10 cellular contexts compared by ENCODE assay signal in genomic region chr17:2157081-2157480, GRCh38.
DNase-seq lines count a peak whose midpoint lies in the region; ATAC-seq, FAIRE-seq and TF ChIP-seq lines count a peak whose summit lies in the region.
"Had no signal": no experiment of that assay in that cellular context is flagged by ENCODE, and none has a peak within 500 bp of the region (broad histone marks: within the 10 kb centered on the region; RNA-seq: fewer than 3 reads in every experiment).

No MANE protein-coding gene starts in this region.

- H2BK5ac ChIP-seq in mesenchymal stem cell (ENCODE audit: low read depth, low read length, poor library complexity, severe bottlenecking) = no peak overlapping the region

- peak overlapping the region; percentile 18 to 59 for H2BK12ac ChIP-seq in mesenchymal stem cell (ENCODE audit: low read length in 2 of 2)

- H4K8ac ChIP-seq in mesenchymal stem cell (ENCODE audit: low read length) = peak overlapping the region; percentile 78

- peaks cover 16% of the 10 kb centered on the region for H3K79me1 ChIP-seq in mesenchymal stem cell (replicated peaks; ENCODE audit: low read length, poor library complexity, severe bottlenecking)

- H3K18ac ChIP-seq in mesenchymal stem cell (ENCODE audit: low read depth in 1 of 2, low read length in 2 of 2) = peak overlapping the region; percentile 71 to 85

- H3K27me3 ChIP-seq in bronchial epithelial cell (ENCODE audit: control insufficient read depth, insufficient read depth, low read length) (no peaks in the 10 kb centered on the region), mesenchymal stem cell (ENCODE audit: control insufficient read depth in 1 of 2, insufficient read depth in 1 of 2, low read length in 2 of 2) (no peaks in the 10 kb centered on the region), SJCRH30 (no peaks in the 10 kb centered on the region)

- TF ChIP-seq CTCF in bronchial epithelial cell (IDR thresholded peaks at IDR 0.05; ENCODE audit: insufficient read depth, low read length, severe bottlenecking) (no peak), endothelial cell (IDR thresholded peaks at IDR 0.05; ENCODE audit: unreplicated experiment) (no peak)

- no peak overlapping the region for H2BK15ac ChIP-seq in mesenchymal stem cell (ENCODE audit: low read depth, poor library complexity, severe bottlenecking)

- DNase-seq in stimulated activated naive CD8-positive, alpha-beta T cell treated with anti-CD3 and anti-CD28 coated beads, Interleukin-15, Interleukin-2, amounts not matched to agents 100 U/mL and 50 U/mL, for 24 hours = no peak
- DNase-seq in stimulated activated naive CD8-positive, alpha-beta T cell treated with anti-CD3 and anti-CD28 coated beads, Interleukin-15, amount 100 ng/mL, for 72 hours = no peak
- DNase-seq in bronchial epithelial cell (ENCODE audit: low read depth) (no peak), mesenchymal stem cell (peak; percentile 83), endothelial cell (ENCODE audit: low spot score) (no peak), SJCRH30 (no peak), NCI-H2171 treated with DMSO at 0.1 percent for 48 hours (lab: John Stamatoyannopoulos, UW) (no peak), NCI-H187 (lab: John Stamatoyannopoulos, UW) (no peak)
- DNase-seq: NCI-H82 had no signal

- H3K9me3 ChIP-seq in mesenchymal stem cell (ENCODE audit: control insufficient read depth, low read length) = no peaks in the 10 kb centered on the region
- H3K9me3 ChIP-seq in SJCRH30 (replicated peaks) = no peaks in the 10 kb centered on the region

- WGBS in mesenchymal stem cell = 60% methylated on average over 4 of the region's 4 CpGs

- H3K9ac ChIP-seq in mesenchymal stem cell (ENCODE audit: low read length) = peak overlapping the region; percentile 47

- no peaks in the 10 kb centered on the region for H3K27me3 Mint-ChIP-seq in stimulated activated naive CD8-positive, alpha-beta T cell treated with anti-CD3 and anti-CD28 coated beads, Interleukin-15, amount 100 ng/mL, for 72 hours
- no peaks in the 10 kb centered on the region for H3K27me3 Mint-ChIP-seq in endothelial cell (ENCODE audit: unreplicated experiment)

- H3K4me3 Mint-ChIP-seq in stimulated activated naive CD8-positive, alpha-beta T cell treated with anti-CD3 and anti-CD28 coated beads, Interleukin-15, amount 100 ng/mL, for 72 hours = no peak overlapping the region
- no peak overlapping the region for H3K4me3 Mint-ChIP-seq in endothelial cell (ENCODE audit: unreplicated experiment)

- H3K27ac ChIP-seq in mesenchymal stem cell (ENCODE audit: low read length, poor library complexity, severe bottlenecking) (no peak overlapping the region), SJCRH30 (no peak overlapping the region)

- H3K9me3 Mint-ChIP-seq in stimulated activated naive CD8-positive, alpha-beta T cell treated with anti-CD3 and anti-CD28 coated beads, Interleukin-15, amount 100 ng/mL, for 72 hours = no peaks in the 10 kb centered on the region
- H3K9me3 Mint-ChIP-seq in endothelial cell (ENCODE audit: unreplicated experiment) = no peaks in the 10 kb centered on the region

- no peak overlapping the region for H2AFZ ChIP-seq in mesenchymal stem cell (ENCODE audit: low read depth, low read length)

- H3K4me1 ChIP-seq in mesenchymal stem cell (ENCODE audit: control insufficient read depth, insufficient read depth, low read depth, low read length) = peaks cover 3% of the 10 kb centered on the region
- no peaks in the 10 kb centered on the region for H3K4me1 ChIP-seq in SJCRH30

- peak overlapping the region; percentile 43 for H4K91ac ChIP-seq in mesenchymal stem cell (ENCODE audit: low read length)

- H3K4me1 Mint-ChIP-seq in stimulated activated naive CD8-positive, alpha-beta T cell treated with anti-CD3 and anti-CD28 coated beads, Interleukin-15, amount 100 ng/mL, for 72 hours = peaks cover 27% of the 10 kb centered on the region
- H3K4me1 Mint-ChIP-seq in endothelial cell (ENCODE audit: unreplicated experiment) = no peaks in the 10 kb centered on the region

- H2BK120ac ChIP-seq in mesenchymal stem cell (ENCODE audit: low read depth, low read length) = no peak overlapping the region

- peak overlapping the region in 1 of 2 donors; percentile 5 for H3K27ac Mint-ChIP-seq in stimulated activated naive CD8-positive, alpha-beta T cell treated with anti-CD3 and anti-CD28 coated beads, Interleukin-15, amount 100 ng/mL, for 72 hours
- H3K27ac Mint-ChIP-seq in endothelial cell (ENCODE audit: unreplicated experiment) = no peak overlapping the region

- H3K36me3 Mint-ChIP-seq in endothelial cell (ENCODE audit: low read depth, unreplicated experiment) = peaks cover 16% of the 10 kb centered on the region

- no peak overlapping the region for H3K4me3 ChIP-seq in bronchial epithelial cell (ENCODE audit: low read depth, low read length)
- H3K4me3 ChIP-seq in mesenchymal stem cell (ENCODE audit: insufficient read depth in 1 of 2, low read depth in 1 of 2, low read length in 2 of 2) = peak overlapping the region in 1 of 2 experiments; percentile 10
- no peak overlapping the region for H3K4me3 ChIP-seq in SJCRH30
- H3K4me3 ChIP-seq: GM12878 had no signal

- peak overlapping the region; percentile 20 to 78 for H3K4ac ChIP-seq in mesenchymal stem cell (ENCODE audit: low read depth in 1 of 2, low read length in 2 of 2)

- no peak overlapping the region for H3K23ac ChIP-seq in mesenchymal stem cell (ENCODE audit: low read length in 2 of 2)

- H3K36me3 ChIP-seq in bronchial epithelial cell (ENCODE audit: control insufficient read depth, insufficient read depth, low read length) (no peaks in the 10 kb centered on the region), mesenchymal stem cell (ENCODE audit: control insufficient read depth in 1 of 2, insufficient read depth in 2 of 2, low read depth in 1 of 2, low read length in 2 of 2) (peaks cover 16 to 49% of the 10 kb centered on the region in 2 experiments), SJCRH30 (no peaks in the 10 kb centered on the region; the same call in 1 of the 2 replicates)

- peak; percentile 32 for ATAC-seq in stimulated activated naive CD8-positive, alpha-beta T cell treated with anti-CD3 and anti-CD28 coated beads, Interleukin-15, Interleukin-2, amounts not matched to agents 100 U/mL and 50 U/mL, for 24 hours
- no peak for ATAC-seq in stimulated activated naive CD8-positive, alpha-beta T cell treated with anti-CD3 and anti-CD28 coated beads, Interleukin-15, amount 100 ng/mL, for 72 hours
- ATAC-seq: GM12878 had no signal

- no peak overlapping the region for H2AK5ac ChIP-seq in mesenchymal stem cell (ENCODE audit: low read length, severe bottlenecking)

- peak; percentile 23 for FAIRE-seq in bronchial epithelial cell (lab: Jason Lieb, UNC)
- FAIRE-seq: GM12878 had no signal

- H3K14ac ChIP-seq in mesenchymal stem cell (ENCODE audit: low read length in 2 of 2) = no peak overlapping the region

- H3K4me2 ChIP-seq in mesenchymal stem cell (ENCODE audit: low read length, poor library complexity, severe bottlenecking) = no peak overlapping the region
